ENCODE assay signal across 8 cellular contexts in the genomic region with DNA sequence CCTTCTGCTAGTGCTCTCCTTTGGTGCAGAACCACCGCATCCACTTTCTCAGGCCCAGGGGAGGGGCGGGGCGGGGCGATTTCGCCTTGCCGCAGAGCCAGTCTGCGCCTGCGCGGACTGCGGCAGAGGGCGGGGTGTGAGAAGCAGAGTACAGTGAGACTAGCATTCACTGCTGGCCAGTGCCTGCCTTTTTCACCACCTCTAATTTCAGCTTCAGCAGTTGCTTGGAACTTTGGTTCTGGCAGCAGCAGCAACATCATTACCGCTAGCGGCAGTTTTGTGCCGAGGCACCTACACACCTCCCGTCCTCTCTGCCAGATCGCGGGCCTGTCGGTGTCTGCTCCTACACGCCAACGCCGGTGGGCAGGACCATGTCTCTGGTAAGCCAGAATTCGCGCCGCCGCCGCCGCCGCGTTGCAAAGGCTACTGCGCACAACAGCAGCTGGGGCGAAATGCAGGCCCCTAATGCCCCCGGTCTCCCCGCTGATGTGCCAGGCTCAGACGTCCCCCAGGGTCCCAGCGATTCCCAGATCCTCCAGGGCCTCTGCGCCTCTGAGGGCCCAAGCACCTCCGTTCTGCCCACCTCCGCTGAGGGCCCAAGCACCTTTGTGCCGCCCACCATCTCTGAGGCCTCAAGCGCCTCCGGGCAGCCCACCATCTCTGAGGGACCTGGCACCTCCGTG. TPM values are rescaled to one million over a fixed set of nuclear protein-coding genes. Genes with fewer than 3 reads are reported as not detected.
A peak's percentile ranks its signal among the peaks of the same experiment; 100 is the strongest.
DNase-seq lines count a peak whose midpoint lies in the region; ATAC-seq and FAIRE-seq lines count a peak whose summit lies in the region.

A gene with protein sequence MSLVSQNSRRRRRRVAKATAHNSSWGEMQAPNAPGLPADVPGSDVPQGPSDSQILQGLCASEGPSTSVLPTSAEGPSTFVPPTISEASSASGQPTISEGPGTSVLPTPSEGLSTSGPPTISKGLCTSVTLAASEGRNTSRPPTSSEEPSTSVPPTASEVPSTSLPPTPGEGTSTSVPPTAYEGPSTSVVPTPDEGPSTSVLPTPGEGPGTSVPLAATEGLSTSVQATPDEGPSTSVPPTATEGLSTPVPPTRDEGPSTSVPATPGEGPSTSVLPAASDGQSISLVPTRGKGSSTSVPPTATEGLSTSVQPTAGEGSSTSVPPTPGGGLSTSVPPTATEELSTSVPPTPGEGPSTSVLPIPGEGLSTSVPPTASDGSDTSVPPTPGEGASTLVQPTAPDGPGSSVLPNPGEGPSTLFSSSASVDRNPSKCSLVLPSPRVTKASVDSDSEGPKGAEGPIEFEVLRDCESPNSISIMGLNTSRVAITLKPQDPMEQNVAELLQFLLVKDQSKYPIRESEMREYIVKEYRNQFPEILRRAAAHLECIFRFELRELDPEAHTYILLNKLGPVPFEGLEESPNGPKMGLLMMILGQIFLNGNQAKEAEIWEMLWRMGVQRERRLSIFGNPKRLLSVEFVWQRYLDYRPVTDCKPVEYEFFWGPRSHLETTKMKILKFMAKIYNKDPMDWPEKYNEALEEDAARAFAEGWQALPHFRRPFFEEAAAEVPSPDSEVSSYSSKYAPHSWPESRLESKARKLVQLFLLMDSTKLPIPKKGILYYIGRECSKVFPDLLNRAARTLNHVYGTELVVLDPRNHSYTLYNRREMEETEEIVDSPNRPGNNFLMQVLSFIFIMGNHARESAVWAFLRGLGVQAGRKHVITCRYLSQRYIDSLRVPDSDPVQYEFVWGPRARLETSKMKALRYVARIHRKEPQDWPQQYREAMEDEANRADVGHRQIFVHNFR (plus strand): TSS at position 151 of the 683 bp plus-strand sequence. CDS start 221 bp downstream, at position 372.

- no peaks in the 10 kb centered on the region for H3K9me2 ChIP-seq in Karpas-422 (replicated peaks; ENCODE audit: insufficient read depth, low read length)

- H3K27me3 ChIP-seq in Karpas-422 (ENCODE audit: low read length) (no peaks in the 10 kb centered on the region), right cardiac atrium (ENCODE audit: control insufficient read depth, insufficient read depth) (no peaks in the 10 kb centered on the region)

- DNase-seq in DMS53 treated with DMSO at 0.1 percent for 48 hours (lab: John Stamatoyannopoulos, UW; ENCODE audit: unreplicated experiment) (peak; percentile 27), Karpas-422 (peak; percentile 90), SKM-1 treated with dmso at 0.1 percent for 144 hours (lab: John Stamatoyannopoulos, UW; ENCODE audit: unreplicated experiment) (peak; percentile 11), amygdala (lab: John Stamatoyannopoulos, UW) (peak; percentile 2 to 84 (median 61)), right cardiac atrium (peak; percentile 73 to 92 (median 92)), putamen (ENCODE audit: low spot score) (peak; percentile 74), urothelium cell line (ENCODE audit: low spot score) (peak; percentile 83)

- no peaks in the 10 kb centered on the region for H3K79me2 ChIP-seq in Karpas-422 (ENCODE audit: low read length)

- ATAC-seq in GM21737 (IDR thresholded peaks at IDR 0.05; ENCODE audit: unreplicated experiment) (peak; percentile 91), right cardiac atrium (peak; percentile 97 to 98)

- no peaks in the 10 kb centered on the region for H3K9me3 ChIP-seq in Karpas-422 (ENCODE audit: low read length)
- H3K9me3 ChIP-seq in right cardiac atrium (ENCODE audit: control insufficient read depth, low read length) = no peaks in the 10 kb centered on the region

- peak within 1 kb of the TSS; percentile 76 for H3K4me3 ChIP-seq in Karpas-422 (ENCODE audit: low read length)
- peak within 1 kb of the TSS; percentile 63 for H3K4me3 ChIP-seq in right cardiac atrium (ENCODE audit: low read length)

- intact Hi-C loops in right cardiac atrium (cut with DNase I) = no loop called here

- H2AFZ ChIP-seq in Karpas-422 (ENCODE audit: low read length) = peak within 1 kb of the TSS; percentile 44; the same call in 1 of the 2 replicates

- peak within 1 kb of the TSS; percentile 56 for H3K4me2 ChIP-seq in Karpas-422 (ENCODE audit: low read depth, low read length, poor library complexity, severe bottlenecking)

- no peak for FAIRE-seq in urothelium cell line (lab: Jason Lieb, UNC)

- no peaks in the 10 kb centered on the region for H4K20me1 ChIP-seq in Karpas-422 (ENCODE audit: insufficient read depth, low read depth, low read length)

- peak within 1 kb of the TSS; percentile 76 for H3K9ac ChIP-seq in Karpas-422 (ENCODE audit: low read length)

- H3K27ac ChIP-seq in Karpas-422 (ENCODE audit: low read length) = no peak within 1 kb of the TSS
- no peak within 1 kb of the TSS for H3K27ac ChIP-seq in right cardiac atrium (ENCODE audit: low read length)

- H3K36me3 ChIP-seq in Karpas-422 (ENCODE audit: insufficient read depth, low read length) = no peaks in the 10 kb centered on the region

- peaks cover 4% of the 10 kb centered on the region for H3K4me1 ChIP-seq in Karpas-422 (ENCODE audit: low read length)
- H3K4me1 ChIP-seq in right cardiac atrium (ENCODE audit: control insufficient read depth, insufficient read depth, low read length) = no peaks in the 10 kb centered on the region

- 0% methylated on average over 42 of the region's 42 CpGs for whole genome bisulfite sequencing in right cardiac atrium

RNA-seq across cellular contexts. Expression of the gene that starts here (rescaled TPM):
- 0.76 and 0.78 TPM in 2 replicates for total RNA-seq in Karpas-422 (2014; rRNA removed; shearing (Covaris generic); ENCODE audit: low replicate concordance)
- total RNA-seq in right cardiac atrium = 1 to 10 TPM; 3.8 to 5.3 (median 4.8) TPM
- polyA plus RNA-seq in right cardiac atrium = 2.9 TPM

Comparison
In these comparisons a context has a peak if more than half of its experiments do, and no peak if none do; other contexts are left out.
1. Peak in DNase-seq, H3K4me3 ChIP-seq, H3K9ac ChIP-seq and H3K4me2 ChIP-seq in Karpas-422; RNA of the gene not detected or under 1 TPM.
2. DNase-seq: peak in every context shown above with its lines; median percentile 92 in right cardiac atrium; 90 in Karpas-422; 83 in urothelium cell line; 74 in putamen; 61 in amygdala; 27 in DMS53 treated with DMSO at 0.1 percent for 48 hours; 11 in SKM-1 treated with dmso at 0.1 percent for 144 hours.